Comparison of ENCODE assay signal across 1 cellular context in genomic region chr2:160493227-160494028, GRCh38.
A peak's percentile ranks its signal among the peaks of the same experiment; 100 is the strongest.
TF ChIP-seq lines count a peak whose summit lies in the region.

Gene RBMS1, minus strand, starts transcription at chr2:160493807. Its CDS starts 444 bp downstream, at chr2:160493363.

TF ChIP-seq in HepG2, 621 proteins besides CTCF, POLR2A, EP300 and RAD21 (continued from another document and continues in another):
- TF ChIP-seq ETS1 (CRISPR knock-in tag; IDR thresholded peaks at IDR 0.05) (no peak), STAT6 (CRISPR knock-in tag; IDR thresholded peaks at IDR 0.05; ENCODE audit: borderline replicate concordance) (no peak), TFE3 (CRISPR knock-in tag; IDR thresholded peaks at IDR 0.05) (no peak), ZMAT5 (CRISPR knock-in tag; IDR thresholded peaks at IDR 0.05; ENCODE audit: borderline replicate concordance, low read depth) (no peak), ZNF615 (CRISPR knock-in tag; IDR thresholded peaks at IDR 0.05; ENCODE audit: borderline replicate concordance) (no peak), CHD2 (IDR thresholded peaks at IDR 0.05; ENCODE audit: low read depth, low read length) (peak; percentile 60; the same call in 1 of the 2 replicates), TEAD3 (CRISPR knock-in tag; optimal IDR thresholded peaks at IDR 0.05; ENCODE audit: borderline replicate concordance) (peak; percentile 14), ZNF710 (CRISPR knock-in tag; IDR thresholded peaks at IDR 0.05; ENCODE audit: borderline replicate concordance) (0 out of 2 replicates have a peak, but pooled peaks have one; percentile 5), SP5 (CRISPR knock-in tag; IDR thresholded peaks at IDR 0.05; ENCODE audit: borderline replicate concordance, low read depth) (0 out of 2 replicates have a peak, but pooled peaks have one; percentile 33), HNRNPH1 (optimal IDR thresholded peaks at IDR 0.05; ENCODE audit: low read depth, low read length) (no peak), ZNF441 (CRISPR knock-in tag; IDR thresholded peaks at IDR 0.05; ENCODE audit: borderline replicate concordance) (peak; percentile 18; the same call in 1 of the 2 replicates), NFAT5 (CRISPR knock-in tag; IDR thresholded peaks at IDR 0.05) (no peak), PRDM10 (CRISPR knock-in tag; IDR thresholded peaks at IDR 0.05; ENCODE audit: low read depth) (0 out of 2 replicates have a peak, but pooled peaks have one; percentile 22), ZNF281 (CRISPR knock-in tag; IDR thresholded peaks at IDR 0.05; ENCODE audit: borderline replicate concordance) (peak; percentile 94), RFXAP (CRISPR knock-in tag; IDR thresholded peaks at IDR 0.05; ENCODE audit: borderline replicate concordance) (no peak), ZNF501 (CRISPR knock-in tag; IDR thresholded peaks at IDR 0.05) (peak; percentile 46; the same call in 1 of the 2 replicates), MYC (CRISPR knock-in tag; IDR thresholded peaks at IDR 0.05; ENCODE audit: borderline replicate concordance) (0 out of 2 replicates have a peak, but pooled peaks have one; percentile 26), ZNF816 (CRISPR knock-in tag; IDR thresholded peaks at IDR 0.05; ENCODE audit: borderline replicate concordance) (peak; percentile 51; the same call in 1 of the 2 replicates), GLI4 (CRISPR knock-in tag; IDR thresholded peaks at IDR 0.05; ENCODE audit: borderline replicate concordance) (no peak; the same call in 1 of the 2 replicates), ARNT2 (CRISPR knock-in tag; IDR thresholded peaks at IDR 0.05; ENCODE audit: low read depth) (peak; percentile 37; the same call in 1 of the 2 replicates), ATM (IDR thresholded peaks at IDR 0.05; ENCODE audit: borderline replicate concordance) (no peak), TCF7 (IDR thresholded peaks at IDR 0.05; ENCODE audit: low read depth) (no peak), ZMAT3 (CRISPR knock-in tag; conservative IDR thresholded peaks at IDR 0.05) (0 out of 2 replicates have a peak, but pooled peaks have one; percentile 46), AHR (CRISPR knock-in tag; IDR thresholded peaks at IDR 0.05) (no peak)
